In the genomic region with DNA sequence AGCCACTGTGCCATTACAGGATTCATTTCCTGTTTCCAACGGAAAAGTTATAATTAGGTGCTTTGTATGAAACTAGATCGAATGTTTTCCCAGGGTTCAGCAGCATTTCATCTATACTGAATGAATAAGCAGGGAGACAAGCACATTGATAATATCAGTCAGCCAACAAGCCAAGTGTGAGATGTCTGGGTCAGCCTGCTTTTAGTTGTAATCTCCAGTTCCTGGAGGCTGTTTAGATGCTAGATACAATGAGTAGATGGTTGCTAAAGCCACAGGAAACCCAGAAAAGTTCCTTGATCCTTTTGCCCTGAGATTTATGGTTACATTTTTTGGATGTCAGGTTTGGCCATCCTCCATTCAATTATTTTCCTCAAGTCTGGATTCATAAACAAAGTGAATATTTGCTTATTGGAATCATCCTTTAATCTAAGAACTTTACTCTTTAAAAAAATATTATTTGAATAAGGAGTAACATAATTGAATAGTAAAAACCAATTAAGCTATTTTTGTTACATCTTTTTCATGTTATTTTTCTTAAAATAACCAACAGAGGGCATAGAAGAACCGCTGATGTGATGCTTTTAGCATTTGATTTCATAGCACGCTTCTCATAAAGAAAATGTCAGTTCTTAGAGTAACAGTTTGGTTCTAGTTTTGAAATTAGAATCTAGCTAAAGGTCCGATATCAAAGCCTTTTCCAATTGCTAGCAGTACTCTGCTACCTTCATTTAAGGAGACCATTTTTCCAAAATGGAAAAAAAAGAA, we compare ENCODE assay signal across 11 cellular contexts.
A peak's percentile ranks its signal among the peaks of the same experiment; 100 is the strongest.
DNase-seq lines count a peak whose midpoint lies in the region; TF ChIP-seq lines count a peak whose summit lies in the region.
"Had no signal": no experiment of that assay in that cellular context is flagged by ENCODE, and none has a peak within 500 bp of the region (broad histone marks: within the 10 kb centered on the region; RNA-seq: fewer than 3 reads in every experiment).

No MANE protein-coding gene starts in this region.

- H2AFZ ChIP-seq in neural progenitor cell (replicated peaks): no peak overlapping the region
- H2AFZ ChIP-seq: GM23338 had no signal

- H3K27me3 ChIP-seq in neural progenitor cell: no peaks in the 10 kb centered on the region

- H3K9me3 Mint-ChIP-seq in neural progenitor cell: no peaks in the 10 kb centered on the region
- H3K9me3 Mint-ChIP-seq: central memory CD8-positive, alpha-beta T cell; GM23338 had no signal

- H3K4me2 ChIP-seq in neural progenitor cell: no peak overlapping the region
- H3K4me2 ChIP-seq: GM23338 had no signal

- DNase-seq in NCI-H1417 (lab: John Stamatoyannopoulos, UW): peak in 2 of 3 experiments; percentile 19 to 57
- no peak for DNase-seq in NCI-H1417 treated with DMSO at 0.1 percent for 48 hours (lab: John Stamatoyannopoulos, UW)
- DNase-seq in NCI-H69 (lab: John Stamatoyannopoulos, UW): peak; percentile 5
- DNase-seq in dermis blood vessel endothelial cell: peak; percentile 46
- no peak for DNase-seq in neural progenitor cell (ENCODE audit: low spot score)
- DNase-seq in stimulated activated CD4-positive, alpha-beta T cell treated with anti-CD3 and anti-CD28 coated beads, Interleukin-15, amount 100 ng/mL, for 24 hours: no peak
- no peak for DNase-seq in SHP77 (lab: John Stamatoyannopoulos, UW)
- no peak for DNase-seq in posterior vena cava (ENCODE audit: low spot score)
- DNase-seq: right cardiac atrium had no signal

- no peak overlapping the region for H3K4me3 Mint-ChIP-seq in neural progenitor cell
- H3K4me3 Mint-ChIP-seq: central memory CD8-positive, alpha-beta T cell; GM23338 had no signal

- no peaks in the 10 kb centered on the region for H3F3A ChIP-seq in neural progenitor cell (ENCODE audit: low read depth)

- intact Hi-C loops in posterior vena cava (cut with DNase I): no loop called here

- no peaks in the 10 kb centered on the region for H4K20me1 ChIP-seq in neural progenitor cell (ENCODE audit: low read depth)

- no peaks in the 10 kb centered on the region for H3K9me3 ChIP-seq in neural progenitor cell (ENCODE audit: low read depth)

- H3K4me3 ChIP-seq in neural progenitor cell: no peak overlapping the region
- H3K4me3 ChIP-seq: GM23338 had no signal

- H3K9ac ChIP-seq in neural progenitor cell: no peak overlapping the region

- H3K27ac ChIP-seq in neural progenitor cell: no peak overlapping the region

- no peaks in the 10 kb centered on the region for H3K27me3 Mint-ChIP-seq in neural progenitor cell (ENCODE audit: insufficient read depth, low read depth)

- H3K36me3 Mint-ChIP-seq in neural progenitor cell: no peaks in the 10 kb centered on the region

- H3K4me1 Mint-ChIP-seq in neural progenitor cell: no peaks in the 10 kb centered on the region
- H3K4me1 Mint-ChIP-seq: central memory CD8-positive, alpha-beta T cell had no signal

- H3K4me1 ChIP-seq in neural progenitor cell: no peaks in the 10 kb centered on the region

- TF ChIP-seq CTCF in neural progenitor cell (IDR thresholded peaks at IDR 0.05): peak; percentile 29

- no peak overlapping the region for H3K27ac Mint-ChIP-seq in neural progenitor cell
- H3K27ac Mint-ChIP-seq: GM23338 had no signal

- H3K79me2 ChIP-seq in neural progenitor cell (ENCODE audit: low read depth): no peaks in the 10 kb centered on the region

- H3K36me3 ChIP-seq in neural progenitor cell: no peaks in the 10 kb centered on the region

Comparison
In these comparisons a context has a peak if more than half of its experiments do, and no peak if none do; other contexts are left out.
1. DNase-seq: peak in NCI-H1417 (2 of 3), NCI-H69 (single experiment) and dermis blood vessel endothelial cell (single experiment); none in NCI-H1417 treated with DMSO at 0.1 percent for 48 hours (single experiment), neural progenitor cell (single experiment), stimulated activated CD4-positive, alpha-beta T cell treated with anti-CD3 and anti-CD28 coated beads, Interleukin-15, amount 100 ng/mL, for 24 hours (single experiment), SHP77 (0 of 2) and posterior vena cava (single experiment).